Comparison of ENCODE assay signal across 1 cellular context in genomic region chr11:61581030-61581928, GRCh38.
A peak's percentile ranks its signal among the peaks of the same experiment; 100 is the strongest.
TF ChIP-seq lines count a peak whose summit lies in the region.

Gene SYT7 (minus strand): TSS chr11:61581076. CDS start chr11:61580820, 256 bp downstream.

TF ChIP-seq in GM23338, 12 proteins besides CTCF, POLR2A, EP300 and RAD21 (continued from another document):
- TF ChIP-seq ETS1 (IDR thresholded peaks at IDR 0.05) (no peak), POLR2AphosphoS5 (IDR thresholded peaks at IDR 0.05; ENCODE audit: low read depth) (peak; percentile 27; the same call in 1 of the 2 replicates), CREB1 (CRISPR knock-in tag; IDR thresholded peaks at IDR 0.05; ENCODE audit: low read depth) (peak; percentile 69), REST (IDR thresholded peaks at IDR 0.05; ENCODE audit: unreplicated experiment) (no peak)
